20 cellular contexts compared by ENCODE assay signal in the genomic region with DNA sequence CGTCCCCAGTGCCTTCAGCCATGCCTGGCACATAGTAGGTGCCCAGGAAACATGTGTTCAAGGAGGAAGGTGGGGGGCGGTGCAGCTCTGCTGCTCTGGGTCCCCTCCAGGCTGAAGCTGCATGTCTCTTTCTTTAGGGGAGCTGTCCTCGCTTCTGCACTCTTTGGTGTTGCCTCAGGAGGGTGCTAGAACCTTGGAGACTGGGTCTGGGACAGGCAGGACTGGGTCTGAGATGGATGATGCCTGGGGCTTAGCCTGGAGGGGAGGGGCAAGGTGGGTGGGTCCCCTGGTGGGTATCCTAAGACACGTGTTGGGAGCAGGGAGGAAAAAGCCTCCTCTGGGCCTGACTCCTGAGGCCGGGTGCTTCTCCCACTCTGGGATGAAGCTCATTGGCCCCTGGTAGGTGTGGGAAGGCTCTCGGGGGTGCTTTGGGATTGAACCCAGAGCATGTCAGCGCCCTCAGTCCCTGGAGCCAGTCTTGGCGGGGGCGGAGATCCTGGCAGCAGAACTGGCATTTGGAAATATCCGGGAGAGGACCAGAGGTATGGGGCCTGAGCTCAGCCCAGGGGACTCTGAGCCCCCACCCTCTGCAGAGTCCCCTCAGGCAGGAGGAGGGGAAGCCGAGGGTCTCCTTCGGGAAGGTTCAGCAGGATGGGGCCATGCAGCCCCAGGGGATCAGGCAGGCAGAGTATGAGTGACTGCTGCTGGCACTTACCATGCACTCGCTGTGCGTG. TPM values are rescaled to one million over a fixed set of nuclear protein-coding genes. Genes with fewer than 3 reads are reported as not detected.
A peak's percentile ranks its signal among the peaks of the same experiment; 100 is the strongest.
DNase-seq lines count a peak whose midpoint lies in the region; ATAC-seq and TF ChIP-seq lines count a peak whose summit lies in the region.
"Had no signal": no experiment of that assay in that cellular context is flagged by ENCODE, and none has a peak within 500 bp of the region (broad histone marks: within the 10 kb centered on the region; RNA-seq: fewer than 3 reads in every experiment).

No MANE protein-coding gene starts in this region.

- no peak overlapping the region for H3T11ph ChIP-seq in H9 (ENCODE audit: low read length)

- H3K14ac ChIP-seq in H9 (ENCODE audit: insufficient read depth, low read length): no peak overlapping the region; the same call in 1 of the 2 replicates

- H2AFZ ChIP-seq in H9 (ENCODE audit: low read length): no peak overlapping the region

- TF ChIP-seq CTCF in DOHH2 (IDR thresholded peaks at IDR 0.05; ENCODE audit: low read depth, low read length, poor library complexity, severe bottlenecking): peak; percentile 37
- TF ChIP-seq CTCF in H9 (conservative IDR thresholded peaks at IDR 0.05): peak; percentile 58
- TF ChIP-seq CTCF in VCaP (conservative IDR thresholded peaks at IDR 0.05): no peak; the same call in 1 of the 2 replicates

- no peak overlapping the region for H2AK5ac ChIP-seq in H9 (ENCODE audit: insufficient read length, low read length)

- ATAC-seq in GM18505 (IDR thresholded peaks at IDR 0.05; ENCODE audit: unreplicated experiment): no peak
- ATAC-seq: T-helper 17 cell had no signal

- no peak overlapping the region for H2BK12ac ChIP-seq in H9 (ENCODE audit: insufficient read length, low read depth, low read length)

- H3K79me2 ChIP-seq in DOHH2 (ENCODE audit: control insufficient read depth, low read length): no peaks in the 10 kb centered on the region
- no peaks in the 10 kb centered on the region for H3K79me2 ChIP-seq in H9 (ENCODE audit: insufficient read depth, low read length)

- H3K79me1 ChIP-seq in H9 (ENCODE audit: insufficient read depth, low read depth, low read length, poor library complexity, severe bottlenecking): no peaks in the 10 kb centered on the region

- WGBS in H9 (ENCODE audit: extremely low coverage, insufficient read length, low lambda C conversion rate): no CpG with 5 or more reads among the region's 14 CpGs

- no peak overlapping the region for H3K4me3 ChIP-seq in DOHH2 (ENCODE audit: low read length)
- H3K4me3 ChIP-seq: BLaER1, skin epidermis had no signal

- H3K36me3 ChIP-seq in DOHH2 (ENCODE audit: control insufficient read depth, low read length): no peaks in the 10 kb centered on the region
- H3K36me3 ChIP-seq: BLaER1 had no signal

- H4K5ac ChIP-seq in H9 (ENCODE audit: insufficient read length, low read depth, low read length): no peak overlapping the region

- H3F3A ChIP-seq in DOHH2 (ENCODE audit: control insufficient read depth, insufficient read depth): peaks cover 5% of the 10 kb centered on the region

- no peak overlapping the region for H2BK5ac ChIP-seq in H9 (ENCODE audit: insufficient read length, low read length)

- H3K4me2 ChIP-seq in DOHH2 (ENCODE audit: low read length): no peak overlapping the region
- H3K4me2 ChIP-seq in H9 (ENCODE audit: insufficient read depth, insufficient read length, low read length): no peak overlapping the region
- H3K4me2 ChIP-seq: BLaER1 had no signal

- no peak overlapping the region for H3K56ac ChIP-seq in H9 (ENCODE audit: insufficient read length, low read depth, low read length)

- no peak overlapping the region for H3K4ac ChIP-seq in H9 (ENCODE audit: low read depth, low read length)

- H2BK120ac ChIP-seq in H9 (ENCODE audit: low read depth, low read length, poor library complexity, severe bottlenecking): no peak overlapping the region

- H3K9me2 ChIP-seq in DOHH2 (replicated peaks; ENCODE audit: control insufficient read depth, low read length): no peaks in the 10 kb centered on the region

- no peak overlapping the region for H3K18ac ChIP-seq in H9 (ENCODE audit: insufficient read length, low read depth, low read length)

- H3K4me1 Mint-ChIP-seq in H9: peaks cover 39 to 42% of the 10 kb centered on the region in 2 experiments

- no peak overlapping the region for H2BK20ac ChIP-seq in H9 (ENCODE audit: low read depth, low read length, poor library complexity, severe bottlenecking)

- no peak overlapping the region for H3K9ac ChIP-seq in H9 (ENCODE audit: extremely low read depth, insufficient read length, low read length)
- H3K9ac ChIP-seq: BLaER1 had no signal

- H3K23ac ChIP-seq in H9 (ENCODE audit: insufficient read length, low read depth, low read length): no peak overlapping the region

- CTCF ChIA-PET in HEK293T (lab: Yijun Ruan, JAX): interaction anchor here (0.6 to 1.2 kb wide), 3 partner anchors 10 to 38 kb away, joined by 3 to 4 read pairs (median 3); no protein-coding TSS in a partner anchor

- no peak overlapping the region for H3K4me3 Mint-ChIP-seq in H9
- H3K4me3 Mint-ChIP-seq: central memory CD8-positive, alpha-beta T cell; T-helper 17 cell had no signal

- H3K4me1 ChIP-seq in DOHH2 (ENCODE audit: control insufficient read depth, low read length): peaks cover 14% of the 10 kb centered on the region
- peaks cover 3% of the 10 kb centered on the region; the same call in 1 of the 2 replicates for H3K4me1 ChIP-seq in H9 (ENCODE audit: insufficient read depth, low read length)

- DNase-seq in H9: peak; percentile 55
- DNase-seq in left kidney (ENCODE audit: low read depth, low spot score): peak; percentile 24
- no peak for DNase-seq in HEK293T (ENCODE audit: extremely low spot score)
- DNase-seq in NK-92 (lab: John Stamatoyannopoulos, UW; ENCODE audit: unreplicated experiment): no peak
- DNase-seq in DMS 273 treated with DMSO at 0.1 percent for 48 hours (lab: John Stamatoyannopoulos, UW): no peak
- DNase-seq: activated CD4-positive, alpha-beta T cell treated with anti-CD3 and anti-CD28 coated beads, Interleukin-2, amount 50 U/mL, for 48 hours; activated naive CD4-positive, alpha-beta T cell; erythroblast; hippocampal formation; mammary epithelial cell; NCI-H2107; T-helper 17 cell had no signal

- H3K27ac Mint-ChIP-seq in H9: no peak overlapping the region
- H3K27ac Mint-ChIP-seq: T-helper 17 cell had no signal

- no peaks in the 10 kb centered on the region for H3K23me2 ChIP-seq in H9 (ENCODE audit: insufficient read length, low read depth, low read length, poor library complexity, severe bottlenecking)

- H3K27me3 ChIP-seq in DOHH2 (ENCODE audit: control insufficient read depth, low read length) (peaks cover 21% of the 10 kb centered on the region), H9 (ENCODE audit: insufficient read depth, low read length) (no peaks in the 10 kb centered on the region)

- H4K8ac ChIP-seq in H9 (replicated peaks; ENCODE audit: insufficient read length, low read depth, low read length): no peak overlapping the region

- POLR2A ChIA-PET in HEK293T (lab: Yijun Ruan, JAX): no interaction called here

- peaks cover 0 to 3% of the 10 kb centered on the region in 2 experiments; a peak in 2 of 5 replicates for H3K9me3 Mint-ChIP-seq in H9
- H3K9me3 Mint-ChIP-seq: central memory CD8-positive, alpha-beta T cell had no signal

- H3K36me3 Mint-ChIP-seq in H9 (ENCODE audit: insufficient read depth in 1 of 3, low read depth in 3 of 3): no peaks in the 10 kb centered on the region

- H3K9me3 ChIP-seq in DOHH2 (ENCODE audit: control insufficient read depth, insufficient read depth, low read length): no peaks in the 10 kb centered on the region
- H3K9me3 ChIP-seq in H9 (ENCODE audit: control insufficient read depth, low read depth, low read length): no peaks in the 10 kb centered on the region
- H3K9me3 ChIP-seq: BLaER1 had no signal

- no peak overlapping the region for H3K27ac ChIP-seq in DOHH2 (ENCODE audit: low read depth, low read length)
- H3K27ac ChIP-seq in H9 (ENCODE audit: insufficient read length, low read depth, low read length): no peak overlapping the region
- peak overlapping the region; percentile 84; the same call in 1 of the 2 replicates for H3K27ac ChIP-seq in VCaP
- H3K27ac ChIP-seq: BLaER1, skin epidermis had no signal

- H2BK15ac ChIP-seq in H9 (ENCODE audit: low read depth, low read length): no peak overlapping the region

- H3K27me3 Mint-ChIP-seq in H9 (ENCODE audit: low read depth): peaks cover 49% of the 10 kb centered on the region

- no peak for TF ChIP-seq POLR2A in GM18505 (IDR thresholded peaks at IDR 0.05; ENCODE audit: borderline replicate concordance, extremely low read depth, insufficient read depth, insufficient read length)

- no peak overlapping the region for H4K91ac ChIP-seq in H9 (ENCODE audit: insufficient read length, low read depth, low read length)

- H4K20me1 ChIP-seq in DOHH2 (ENCODE audit: control insufficient read depth, insufficient read depth, low read depth, low read length) (no peaks in the 10 kb centered on the region), H9 (ENCODE audit: control insufficient read depth, insufficient read depth, insufficient read length) (no peaks in the 10 kb centered on the region)
- H4K20me1 ChIP-seq: BLaER1 had no signal

TF ChIP-seq in HEK293T, 16 proteins besides CTCF, POLR2A, EP300 and RAD21:
- TF ChIP-seq CTBP1 (IDR thresholded peaks at IDR 0.05; ENCODE audit: borderline replicate concordance) (no peak), FOXA1 (IDR thresholded peaks at IDR 0.05) (no peak), NFRKB (IDR thresholded peaks at IDR 0.05) (no peak), SUZ12 (IDR thresholded peaks at IDR 0.05) (no peak), TARDBP (IDR thresholded peaks at IDR 0.05) (no peak), SP1 (IDR thresholded peaks at IDR 0.05) (no peak), ZNF384 (IDR thresholded peaks at IDR 0.05) (no peak), ELF4 (IDR thresholded peaks at IDR 0.05) (no peak), BHLHE40 (IDR thresholded peaks at IDR 0.05; ENCODE audit: borderline replicate concordance) (no peak), L3MBTL2 (conservative IDR thresholded peaks at IDR 0.05) (no peak)
- TF ChIP-seq, protein P1, sequence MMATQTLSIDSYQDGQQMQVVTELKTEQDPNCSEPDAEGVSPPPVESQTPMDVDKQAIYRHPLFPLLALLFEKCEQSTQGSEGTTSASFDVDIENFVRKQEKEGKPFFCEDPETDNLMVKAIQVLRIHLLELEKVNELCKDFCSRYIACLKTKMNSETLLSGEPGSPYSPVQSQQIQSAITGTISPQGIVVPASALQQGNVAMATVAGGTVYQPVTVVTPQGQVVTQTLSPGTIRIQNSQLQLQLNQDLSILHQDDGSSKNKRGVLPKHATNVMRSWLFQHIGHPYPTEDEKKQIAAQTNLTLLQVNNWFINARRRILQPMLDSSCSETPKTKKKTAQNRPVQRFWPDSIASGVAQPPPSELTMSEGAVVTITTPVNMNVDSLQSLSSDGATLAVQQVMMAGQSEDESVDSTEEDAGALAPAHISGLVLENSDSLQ (IDR thresholded peaks at IDR 0.05): no peak
TF ChIP-seq in HEK293T: peak in this region for 0.

RNA-seq across cellular contexts. Expression of gene GSTP1, which starts 6.7 kb away (rescaled TPM):
- total RNA-seq in H9 (2021): 1,469 and 1,513 TPM in 2 replicates

RNA-seq across cellular contexts. Expression of gene NDUFV1, which starts 29.8 kb away (rescaled TPM):
- 152 and 154 TPM in 2 replicates for total RNA-seq in H9 (2021)

RNA-seq across cellular contexts. Expression of gene NUDT8, which starts 52.8 kb away (rescaled TPM):
- total RNA-seq in H9 (2021): 6.5 and 6.8 TPM in 2 replicates

RNA-seq across cellular contexts. Expression of gene CABP2, which starts 53.7 kb away (rescaled TPM):
- not detected in 2 replicates for total RNA-seq in H9 (2021)
- total RNA-seq: G401, LHCN-M2, mammary epithelial cell, T-helper 17 cell had no signal

Comparison
In these comparisons a context has a peak if more than half of its experiments do, and no peak if none do; other contexts are left out.
1. DNase-seq: peak in H9 (single experiment) and left kidney (single experiment); none in HEK293T (single experiment), NK-92 (single experiment) and DMS 273 treated with DMSO at 0.1 percent for 48 hours (single experiment).